Comparison of ENCODE assay signal across 23 cellular contexts in the genomic region with DNA sequence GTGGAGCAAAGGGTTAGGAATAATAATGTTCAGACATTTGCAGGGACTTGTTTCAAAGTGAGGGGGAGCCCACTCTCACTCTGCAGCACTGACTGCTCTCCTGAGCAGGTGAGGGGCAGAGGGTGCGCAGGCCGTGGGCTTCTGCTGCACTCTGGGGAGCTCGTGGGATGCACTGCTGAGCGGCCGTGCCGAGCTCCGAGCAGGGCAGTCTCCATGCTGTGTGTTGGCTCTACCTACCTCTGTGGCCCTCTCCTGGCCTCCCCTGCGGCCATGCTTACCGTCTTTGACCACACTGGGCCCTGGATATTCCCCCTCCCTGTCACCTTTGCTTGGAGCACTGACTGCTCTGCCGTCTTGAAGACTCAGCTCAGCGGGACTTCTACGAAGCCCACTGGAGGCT. TPM values are rescaled to one million over a fixed set of nuclear protein-coding genes. Genes with fewer than 3 reads are reported as not detected.
"Had no signal": no experiment of that assay in that cellular context is flagged by ENCODE, and none has a peak within 500 bp of the region (broad histone marks: within the 10 kb centered on the region; RNA-seq: fewer than 3 reads in every experiment).

No MANE protein-coding gene starts in this region.

- H3K4me3 ChIP-seq: MG63 had no signal

- H3K27ac Mint-ChIP-seq: activated B cell treated with CpG ODN at 0.5 μM for 24 hours; activated CD4-positive, alpha-beta memory T cell treated with anti-CD3 and anti-CD28 coated beads, Interleukin-2, amount 10 ng/mL, durations not matched to agents 7 days and 5 days; activated CD4-positive, alpha-beta T cell treated with anti-CD3 and anti-CD28 coated beads, Interleukin-2, amount 10 ng/mL, durations not matched to agents 7 days and 5 days; activated T-cell treated with anti-CD3 and anti-CD28 coated beads, Interleukin-2, amount 50 U/mL, for 72 hours; activated T-helper 2 cell treated with anti-CD3 and anti-CD28 coated beads, Interferon-gamma antibody, Interleukin-2, Interleukin-4, amounts not matched to agents 10 μg/mL and 5 μg/mL and 100 μg/mL, durations not matched to agents 14 hours and 24 hours and 36 hours; T-helper 1 cell treated with Interleukin-12 subunit alpha and Interleukin-12 subunit beta and Interleukin-4 antibody, amounts not matched to agents 30 μg/mL and 1 μg/mL, for 36 hours had no signal

- H3K9me3 ChIP-seq: MG63 had no signal

- H3K4me1 Mint-ChIP-seq: activated B cell treated with CpG ODN at 0.5 μM for 24 hours; activated CD4-positive, alpha-beta memory T cell treated with anti-CD3 and anti-CD28 coated beads, Interleukin-2, amount 10 ng/mL, durations not matched to agents 7 days and 5 days had no signal

- H3K4me3 Mint-ChIP-seq: activated B cell treated with CpG ODN at 0.5 μM for 24 hours; activated CD4-positive, alpha-beta memory T cell treated with anti-CD3 and anti-CD28 coated beads, Interleukin-2, amount 10 ng/mL, durations not matched to agents 7 days and 5 days; activated CD4-positive, alpha-beta T cell treated with anti-CD3 and anti-CD28 coated beads, Interleukin-2, amount 10 ng/mL, durations not matched to agents 7 days and 5 days; activated T-cell treated with anti-CD3 and anti-CD28 coated beads, Interleukin-2, amount 50 U/mL, for 72 hours; T-helper 1 cell treated with Interleukin-12 subunit alpha and Interleukin-12 subunit beta and Interleukin-4 antibody, amounts not matched to agents 30 μg/mL and 1 μg/mL, for 36 hours had no signal

- H3K27me3 ChIP-seq: MG63 had no signal

- H3K27me3 Mint-ChIP-seq: activated B cell treated with CpG ODN at 0.5 μM for 24 hours; activated CD4-positive, alpha-beta memory T cell treated with anti-CD3 and anti-CD28 coated beads, Interleukin-2, amount 10 ng/mL, durations not matched to agents 7 days and 5 days; activated CD4-positive, alpha-beta T cell treated with anti-CD3 and anti-CD28 coated beads, Interleukin-2, amount 10 ng/mL, durations not matched to agents 7 days and 5 days had no signal

- H3K9me3 Mint-ChIP-seq: activated CD4-positive, alpha-beta memory T cell treated with anti-CD3 and anti-CD28 coated beads, Interleukin-2, amount 10 ng/mL, durations not matched to agents 7 days and 5 days; activated CD4-positive, alpha-beta T cell treated with anti-CD3 and anti-CD28 coated beads, Interleukin-2, amount 10 ng/mL, durations not matched to agents 7 days and 5 days; activated T-helper 2 cell treated with anti-CD3 and anti-CD28 coated beads, Interferon-gamma antibody, Interleukin-2, Interleukin-4, amounts not matched to agents 10 μg/mL and 5 μg/mL and 100 μg/mL, durations not matched to agents 14 hours and 24 hours and 36 hours; T-helper 1 cell treated with Interleukin-12 subunit alpha and Interleukin-12 subunit beta and Interleukin-4 antibody, amounts not matched to agents 30 μg/mL and 1 μg/mL, for 36 hours had no signal

- DNase-seq: activated B cell treated with CpG ODN at 0.5 μM for 24 hours; activated CD4-positive, alpha-beta memory T cell treated with anti-CD3 and anti-CD28 coated beads, Interleukin-2, amount 10 ng/mL, durations not matched to agents 7 days and 5 days; activated CD4-positive, alpha-beta T cell treated with anti-CD3 and anti-CD28 coated beads for 1 hour; activated CD4-positive, alpha-beta T cell treated with anti-CD3 and anti-CD28 coated beads, Interleukin-2, amount 10 ng/mL, durations not matched to agents 7 days and 5 days; activated CD8-positive, alpha-beta memory T cell treated with anti-CD3 and anti-CD28 coated beads, Interleukin-2, amount 50 U/mL, for 4 hours; activated gamma-delta T cell treated with Interleukin-2 at 50 U/mL for 16 hours; activated naive CD4-positive, alpha-beta T cell treated with anti-CD3 and anti-CD28 coated beads, Interleukin-2, amount 50 U/mL, for 16 hours; activated T-cell treated with anti-CD3 and anti-CD28 coated beads, Interleukin-2, amount 50 U/mL, for 72 hours; aorta; central memory CD4-positive, alpha-beta T cell; MG63; NCI-H1105 treated with DMSO at 0.1 percent for 48 hours; NCI-H1436 treated with DMSO at 0.1 percent for 48 hours; NCI-H187; NCI-H2081 treated with DMSO at 0.1 percent for 48 hours; NCI-H446; PC-3; SHP77 treated with DMSO at 0.1 percent for 48 hours; T-helper 9 cell had no signal

- H3K36me3 ChIP-seq: MG63 had no signal

RNA-seq across cellular contexts. Expression of a gene that starts 33.7 kb away (rescaled TPM):
- total RNA-seq: activated CD4-positive, alpha-beta T cell treated with anti-CD3 and anti-CD28 coated beads, Interleukin-2, amount 10 ng/mL, durations not matched to agents 7 days and 5 days; activated T-cell treated with anti-CD3 and anti-CD28 coated beads, Interleukin-2, amount 50 U/mL, for 72 hours; activated T-helper 2 cell treated with anti-CD3 and anti-CD28 coated beads, Interferon-gamma antibody, Interleukin-2, Interleukin-4, amounts not matched to agents 10 μg/mL and 5 μg/mL and 100 μg/mL, durations not matched to agents 14 hours and 24 hours and 36 hours; bronchial epithelial cell; PC-3; SK-MEL-5 had no signal
